In genomic region chr15:39432007-39432406, GRCh38 we compare ENCODE assay signal across 1 cellular context.
TF ChIP-seq lines count a peak whose summit lies in the region.

No MANE protein-coding gene starts in this region.

TF ChIP-seq in IMR-90, 13 proteins besides CTCF, POLR2A, EP300 and RAD21:
- no peak for TF ChIP-seq MXI1 (IDR thresholded peaks at IDR 0.05; ENCODE audit: borderline replicate concordance, low read depth, low read length)
- TF ChIP-seq FOS (IDR thresholded peaks at IDR 0.05; ENCODE audit: low read depth, low read length), result no peak
- no peak for TF ChIP-seq ELK1 (IDR thresholded peaks at IDR 0.05; ENCODE audit: borderline replicate concordance, low read depth, low read length)
- TF ChIP-seq USF2 (IDR thresholded peaks at IDR 0.05; ENCODE audit: low read depth, low read length), result no peak
- no peak for TF ChIP-seq BHLHE40 (IDR thresholded peaks at IDR 0.05; ENCODE audit: low read depth, low read length)
- no peak for TF ChIP-seq SMC3 (IDR thresholded peaks at IDR 0.05; ENCODE audit: low read depth, low read length)
- TF ChIP-seq RFX5 (IDR thresholded peaks at IDR 0.05; ENCODE audit: low read depth, low read length), result no peak
- no peak for TF ChIP-seq CEBPB (IDR thresholded peaks at IDR 0.05; ENCODE audit: low read depth, low read length)
- TF ChIP-seq RCOR1 (IDR thresholded peaks at IDR 0.05; ENCODE audit: insufficient replicate concordance, low read length), result no peak
- TF ChIP-seq NFE2L2 (IDR thresholded peaks at IDR 0.05; ENCODE audit: low read depth, low read length), result no peak
- no peak for TF ChIP-seq MAFK (IDR thresholded peaks at IDR 0.05; ENCODE audit: low read depth, low read length)
- no peak for TF ChIP-seq CHD1 (IDR thresholded peaks at IDR 0.05; ENCODE audit: low read depth, low read length)
